Comparison of ENCODE assay signal across 1 cellular context in genomic region chr22:48943567-48944432, GRCh38.
TF ChIP-seq lines count a peak whose summit lies in the region.

No MANE protein-coding gene starts in this region.

TF ChIP-seq in HepG2, 621 proteins besides CTCF, POLR2A, EP300 and RAD21 (continued from another document and continues in another):
- TF ChIP-seq PLSCR1 (CRISPR knock-in tag; IDR thresholded peaks at IDR 0.05; ENCODE audit: borderline replicate concordance) (no peak), AGO1 (IDR thresholded peaks at IDR 0.05; ENCODE audit: low read depth, low read length, poor library complexity, severe bottlenecking) (no peak), ZSCAN5A (CRISPR knock-in tag; IDR thresholded peaks at IDR 0.05; ENCODE audit: borderline replicate concordance) (no peak), XBP1 (CRISPR knock-in tag; IDR thresholded peaks at IDR 0.05) (no peak), YY1 (IDR thresholded peaks at IDR 0.05; ENCODE audit: insufficient read depth, insufficient replicate concordance, low read depth, low read length) (peak; percentile 44), MLLT10 (CRISPR knock-in tag; IDR thresholded peaks at IDR 0.05) (no peak), CHD2 (IDR thresholded peaks at IDR 0.05; ENCODE audit: low read depth, low read length) (no peak), CCDC6 (CRISPR knock-in tag; IDR thresholded peaks at IDR 0.05) (peak; percentile 32; the same call in 1 of the 2 replicates), SMAD9 (CRISPR knock-in tag; IDR thresholded peaks at IDR 0.05) (no peak), ZNF30 (CRISPR knock-in tag; IDR thresholded peaks at IDR 0.05) (no peak), DRAP1 (CRISPR knock-in tag; IDR thresholded peaks at IDR 0.05) (peak; percentile 64), ZNF333 (CRISPR knock-in tag; IDR thresholded peaks at IDR 0.05; ENCODE audit: borderline replicate concordance) (peak; percentile 41; the same call in 1 of the 2 replicates), ZNF382 (CRISPR knock-in tag; IDR thresholded peaks at IDR 0.05; ENCODE audit: borderline replicate concordance) (no peak), ZNF788 (CRISPR knock-in tag; IDR thresholded peaks at IDR 0.05; ENCODE audit: borderline replicate concordance) (peak; percentile 92), HIC2 (CRISPR knock-in tag; IDR thresholded peaks at IDR 0.05; ENCODE audit: low read depth) (peak; percentile 85), ZNF430 (CRISPR knock-in tag; IDR thresholded peaks at IDR 0.05) (no peak), KLF9 (CRISPR knock-in tag; IDR thresholded peaks at IDR 0.05; ENCODE audit: low read depth) (0 out of 2 replicates have a peak, but pooled peaks have one; percentile 72), SNAPC2 (CRISPR knock-in tag; IDR thresholded peaks at IDR 0.05) (no peak; the same call in 1 of the 2 replicates), RBFOX2 (IDR thresholded peaks at IDR 0.05; ENCODE audit: low read depth, low read length) (no peak), TFDP2 (CRISPR knock-in tag; IDR thresholded peaks at IDR 0.05) (peak; percentile 67), ZSCAN20 (CRISPR knock-in tag; IDR thresholded peaks at IDR 0.05; ENCODE audit: borderline replicate concordance) (no peak), ZNF543 (CRISPR knock-in tag; IDR thresholded peaks at IDR 0.05) (peak; percentile 71; the same call in 1 of the 2 replicates), THAP8 (CRISPR knock-in tag; IDR thresholded peaks at IDR 0.05; ENCODE audit: borderline replicate concordance) (no peak), KDM4B (CRISPR knock-in tag; IDR thresholded peaks at IDR 0.05) (no peak), CREB1 (IDR thresholded peaks at IDR 0.05) (peak; percentile 79), CREB1 (CRISPR knock-in tag; IDR thresholded peaks at IDR 0.05) (no peak), MTA3 (CRISPR knock-in tag; IDR thresholded peaks at IDR 0.05) (no peak), HMGXB3 (CRISPR knock-in tag; IDR thresholded peaks at IDR 0.05; ENCODE audit: borderline replicate concordance) (no peak), ZBTB2 (CRISPR knock-in tag; IDR thresholded peaks at IDR 0.05; ENCODE audit: low read depth) (no peak), NFKBIZ (CRISPR knock-in tag; IDR thresholded peaks at IDR 0.05) (no peak), ZNF33A (CRISPR knock-in tag; IDR thresholded peaks at IDR 0.05; ENCODE audit: borderline replicate concordance) (no peak), HNRNPK (IDR thresholded peaks at IDR 0.05; ENCODE audit: low read depth, low read length, poor library complexity, severe bottlenecking) (no peak), TARDBP (CRISPR knock-in tag; IDR thresholded peaks at IDR 0.05) (peak; percentile 76), ZBTB4 (CRISPR knock-in tag; IDR thresholded peaks at IDR 0.05; ENCODE audit: borderline replicate concordance) (no peak), ARID5B (CRISPR knock-in tag; IDR thresholded peaks at IDR 0.05) (peak; percentile 72), ZNF33B (CRISPR knock-in tag; IDR thresholded peaks at IDR 0.05) (no peak), ZNF780A (CRISPR knock-in tag; IDR thresholded peaks at IDR 0.05) (peak; percentile 62; the same call in 1 of the 2 replicates), RAD51 (IDR thresholded peaks at IDR 0.05; ENCODE audit: borderline replicate concordance) (no peak), HNF1B (CRISPR knock-in tag; IDR thresholded peaks at IDR 0.05) (peak; percentile 92)
